Comparison of ENCODE assay signal across 16 cellular contexts in the genomic region with DNA sequence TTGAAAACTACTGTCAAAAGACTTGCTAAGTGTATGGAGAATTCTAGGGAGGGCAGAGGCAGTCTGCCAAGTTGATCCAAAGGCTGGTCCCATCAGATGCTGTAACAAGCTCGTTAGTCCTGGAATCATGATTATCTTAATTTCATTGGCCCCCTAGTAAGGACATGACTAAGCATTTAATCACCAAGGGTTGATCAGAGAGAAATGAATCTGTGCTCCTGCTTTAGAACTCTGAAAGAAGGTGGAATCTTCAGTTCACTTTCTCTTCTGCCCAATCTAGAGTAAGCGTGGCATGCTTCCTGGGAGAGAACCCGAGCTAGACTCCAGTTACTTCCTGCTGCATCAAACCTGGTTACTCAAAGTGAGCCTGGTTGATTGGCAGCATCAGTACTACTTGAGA. TPM values are rescaled to one million over a fixed set of nuclear protein-coding genes. Genes with fewer than 3 reads are reported as not detected.
DNase-seq lines count a peak whose midpoint lies in the region; TF ChIP-seq lines count a peak whose summit lies in the region.
"Had no signal": no experiment of that assay in that cellular context is flagged by ENCODE, and none has a peak within 500 bp of the region (broad histone marks: within the 10 kb centered on the region; RNA-seq: fewer than 3 reads in every experiment).

No MANE protein-coding gene starts in this region.

- no peak overlapping the region for H3K9ac ChIP-seq in GM23248

- no peak for TF ChIP-seq EP300 in transverse colon (IDR thresholded peaks at IDR 0.05; ENCODE audit: low read depth)

- intact Hi-C loops in transverse colon (cut with DNase I; ENCODE audit: low total_unique reads) = no loop called here

- peaks cover 36% of the 10 kb centered on the region for H3K4me1 ChIP-seq in GM23248 (ENCODE audit: insufficient read depth)
- H3K4me1 ChIP-seq in SJSA1 (replicated peaks) = peaks cover 75% of the 10 kb centered on the region
- H3K4me1 ChIP-seq in transverse colon = peaks cover 4 to 20% (median 15%) of the 10 kb centered on the region in 4 donors
- H3K4me1 ChIP-seq: Peyer's patch, tibial nerve had no signal

- in situ Hi-C loops in GM23248 (cut with MboI) (no loop called here), transverse colon (cut with MboI; ENCODE audit: low pct_ligation_motif_present in 1 of 4, low pct_unique_long_range_greater_than_20kb in 1 of 4, low sequenced_read_pairs in 3 of 4) (no loop called here)

- H3F3A ChIP-seq in GM23248 (ENCODE audit: insufficient read depth) = peaks cover 32% of the 10 kb centered on the region

- H4K20me1 ChIP-seq in GM23248 (ENCODE audit: insufficient read depth) = no peaks in the 10 kb centered on the region

- peak; percentile 42 for DNase-seq in GM23248
- DNase-seq in SJSA1 (ENCODE audit: low read depth in 1 of 2, low spot score in 2 of 2) = no peak
- peak; percentile 52 for DNase-seq in fibroblast of the aortic adventitia (ENCODE audit: low read depth)
- no peak for DNase-seq in transverse colon
- no peak for DNase-seq in NAMALWA (ENCODE audit: low spot score)
- no peak for DNase-seq in NCI-H2196 treated with DMSO at 0.1 percent for 48 hours (lab: John Stamatoyannopoulos, UW; ENCODE audit: unreplicated experiment)
- DNase-seq in NCI-H2029 treated with DMSO at 0.1 percent for 48 hours (lab: John Stamatoyannopoulos, UW) = no peak
- DNase-seq: activated CD4-positive, alpha-beta memory T cell treated with anti-CD3 and anti-CD28 coated beads for 36 hours; activated T-cell treated with anti-CD3 and anti-CD28 coated beads, Interleukin-2, amount 50 U/mL, for 4 hours; DND-41; left ventricle myocardium inferior; MG63; posterior cingulate gyrus had no signal

- H3K27ac ChIP-seq in GM23248 (peak overlapping the region; percentile 45), SJSA1 (peak overlapping the region; percentile 88), transverse colon (peak overlapping the region in 3 of 4 donors; percentile 15 to 53 (median 33))
- H3K27ac ChIP-seq: left ventricle myocardium inferior, tibial nerve had no signal

- no peaks in the 10 kb centered on the region for H3K9me3 ChIP-seq in GM23248 (ENCODE audit: low read depth)
- no peaks in the 10 kb centered on the region for H3K9me3 ChIP-seq in SJSA1 (replicated peaks)
- no peaks in the 10 kb centered on the region for H3K9me3 ChIP-seq in transverse colon
- H3K9me3 ChIP-seq: left ventricle myocardium inferior, MG63, Peyer's patch, tibial nerve had no signal

- H3K27me3 ChIP-seq in GM23248 (replicated peaks; ENCODE audit: insufficient read depth) (no peaks in the 10 kb centered on the region), SJSA1 (replicated peaks) (no peaks in the 10 kb centered on the region), transverse colon (no peaks in the 10 kb centered on the region)
- H3K27me3 ChIP-seq: MG63, Peyer's patch, tibial nerve had no signal

- TF ChIP-seq CTCF in fibroblast of the aortic adventitia (IDR thresholded peaks at IDR 0.05; ENCODE audit: insufficient read depth, low read length) (no peak), transverse colon (IDR thresholded peaks at IDR 0.05) (no peak)

- no peak for TF ChIP-seq POLR2A in transverse colon (IDR thresholded peaks at IDR 0.05)

- H3K4me2 ChIP-seq in GM23248 (ENCODE audit: unreplicated experiment) = peak overlapping the region; percentile 10

- H2AFZ ChIP-seq in GM23248 = peak overlapping the region; percentile 34

- H3K36me3 ChIP-seq in GM23248 (ENCODE audit: low read depth) (no peaks in the 10 kb centered on the region), SJSA1 (no peaks in the 10 kb centered on the region), transverse colon (no peaks in the 10 kb centered on the region)
- H3K36me3 ChIP-seq: left ventricle myocardium inferior, MG63, Peyer's patch, tibial nerve had no signal

- H3K9me2 ChIP-seq in GM23248 (ENCODE audit: insufficient read depth) = no peaks in the 10 kb centered on the region

- WGBS in GM23248 (ENCODE audit: low coverage in 1 of 2, low lambda C conversion rate in 2 of 2, missing lambda C conversion rate in 2 of 2), 2 experiments = 35 to 50% methylated on average over 3 of the region's 3 CpGs
- WGBS in transverse colon (ENCODE audit: low coverage in 1 of 2), 2 donors = 50 to 59% methylated on average over 1 to 3 of the region's 3 CpGs

- H3K4me3 ChIP-seq in GM23248 = no peak overlapping the region
- H3K4me3 ChIP-seq in SJSA1 = no peak overlapping the region
- H3K4me3 ChIP-seq in fibroblast of the aortic adventitia (ENCODE audit: low read depth, low read length) = no peak overlapping the region
- no peak overlapping the region for H3K4me3 ChIP-seq in transverse colon
- H3K4me3 ChIP-seq: left ventricle myocardium inferior, MG63, Peyer's patch, tibial nerve had no signal

- H3K79me2 ChIP-seq in GM23248 (ENCODE audit: insufficient read depth) = no peaks in the 10 kb centered on the region

RNA-seq across cellular contexts. Expression of gene LYPD6B, which starts 26.7 kb away (rescaled TPM):
- 3.9 and 6.8 TPM in 2 replicates for total RNA-seq in GM23248 (2014; rRNA removed; shearing (Covaris generic))
- polyA plus RNA-seq in GM23248 (2016; fragmentation: Nextera tagmentation; extraction: Ambion mirVana) = 11.4 and 11.5 TPM in 2 replicates
- total RNA-seq in SJSA1 (2014; rRNA removed; shearing (Covaris generic)) = 35.7 and 43.3 TPM in 2 replicates
- 0.18 TPM in 1 of 2 replicates, not detected in the other for total RNA-seq in fibroblast of the aortic adventitia (ENCODE audit: low replicate concordance)
- total RNA-seq in transverse colon = 1 to 10 TPM in 3 of 4 donors, not detected in 1; 1.1 to 3.1 (median 2.6) TPM
- total RNA-seq: activated CD4-positive, alpha-beta memory T cell treated with anti-CD3 and anti-CD28 coated beads for 36 hours; activated naive CD4-positive, alpha-beta T cell treated with anti-CD3 and anti-CD28 coated beads, Interleukin-2, amount 50 U/mL, for 72 hours; activated T-cell treated with anti-CD3 and anti-CD28 coated beads, Interleukin-2, amount 50 U/mL, for 4 hours; left ventricle myocardium inferior; tibial nerve had no signal

Comparison
In these comparisons a context has a peak if more than half of its experiments do, and no peak if none do; other contexts are left out.
1. DNase-seq: peak in GM23248 (single experiment) and fibroblast of the aortic adventitia (single experiment); none in SJSA1 (0 of 2), transverse colon (single experiment), NAMALWA (single experiment), NCI-H2196 treated with DMSO at 0.1 percent for 48 hours (single experiment) and NCI-H2029 treated with DMSO at 0.1 percent for 48 hours (single experiment).
2. H3K27ac ChIP-seq: peak in every context shown above with its lines; median percentile 88 in SJSA1; 45 in GM23248; 33 in transverse colon.